Comparison of ENCODE assay signal across 20 cellular contexts in genomic region chr6:133608620-133609019, GRCh38.
"Had no signal": no experiment of that assay in that cellular context is flagged by ENCODE, and none has a peak within 500 bp of the region (broad histone marks: within the 10 kb centered on the region; RNA-seq: fewer than 3 reads in every experiment).

No MANE protein-coding gene starts in this region.

- H3K27ac ChIP-seq: coronary artery, left ventricle myocardium inferior, neural progenitor cell, prostate gland, stomach had no signal

- H3K27me3 Mint-ChIP-seq: activated CD4-positive, alpha-beta memory T cell treated with anti-CD3 and anti-CD28 coated beads for 36 hours; activated CD8-positive, alpha-beta memory T cell treated with anti-CD3 and anti-CD28 coated beads, Interleukin-2, amount 10 ng/mL, durations not matched to agents 7 days and 5 days had no signal

- H3K4me1 ChIP-seq: left ventricle myocardium inferior, prostate gland, stomach had no signal

- ATAC-seq: activated CD8-positive, alpha-beta memory T cell treated with anti-CD3 and anti-CD28 coated beads, Interleukin-2, amount 10 ng/mL, durations not matched to agents 7 days and 5 days; activated T-helper 17 cell treated with anti-CD3 and anti-CD28 coated beads, Interleukin-2, amount 50 U/mL, for 72 hours; right cardiac atrium; stimulated activated effector memory CD8-positive, alpha-beta T cell treated with anti-CD3 and anti-CD28 coated beads, Interleukin-12 subunit alpha, Interleukin-12 subunit beta, amount 100 ng/mL, for 72 hours had no signal

- H3K36me3 ChIP-seq: left ventricle myocardium inferior, neural progenitor cell, prostate gland, stomach had no signal

- H3K4me3 ChIP-seq: coronary artery, left ventricle myocardium inferior, neural progenitor cell, prostate gland, smooth muscle cell, stomach had no signal

- H3K9ac ChIP-seq: neural progenitor cell had no signal

- H3K27me3 ChIP-seq: neural progenitor cell, stomach had no signal

- DNase-seq: activated CD4-positive, alpha-beta memory T cell treated with anti-CD3 and anti-CD28 coated beads for 36 hours; activated CD8-positive, alpha-beta memory T cell treated with anti-CD3 and anti-CD28 coated beads, Interleukin-2, amount 10 ng/mL, durations not matched to agents 7 days and 5 days; activated naive CD4-positive, alpha-beta T cell; activated naive CD8-positive, alpha-beta T cell treated with anti-CD3 and anti-CD28 coated beads for 36 hours; amniotic stem cell; erythroblast; head of caudate nucleus; left ventricle myocardium inferior; mammary epithelial cell; right cardiac atrium; stimulated activated CD4-positive, alpha-beta T cell treated with anti-CD3 and anti-CD28 coated beads, Interleukin-4, amount 100 ng/mL, for 24 hours; stomach; trophoblast cell had no signal

- H3K36me3 Mint-ChIP-seq: activated CD4-positive, alpha-beta memory T cell treated with anti-CD3 and anti-CD28 coated beads for 36 hours; activated CD8-positive, alpha-beta memory T cell treated with anti-CD3 and anti-CD28 coated beads, Interleukin-2, amount 10 ng/mL, durations not matched to agents 7 days and 5 days; activated naive CD8-positive, alpha-beta T cell treated with anti-CD3 and anti-CD28 coated beads for 36 hours; brain; neural progenitor cell; stimulated activated effector memory CD8-positive, alpha-beta T cell treated with anti-CD3 and anti-CD28 coated beads, Interleukin-12 subunit alpha, Interleukin-12 subunit beta, amount 100 ng/mL, for 72 hours had no signal

- H3K27ac Mint-ChIP-seq: activated CD4-positive, alpha-beta memory T cell treated with anti-CD3 and anti-CD28 coated beads for 36 hours; activated CD8-positive, alpha-beta memory T cell treated with anti-CD3 and anti-CD28 coated beads, Interleukin-2, amount 10 ng/mL, durations not matched to agents 7 days and 5 days; activated naive CD8-positive, alpha-beta T cell treated with anti-CD3 and anti-CD28 coated beads for 36 hours; activated T-helper 17 cell treated with anti-CD3 and anti-CD28 coated beads, Interleukin-2, amount 50 U/mL, for 72 hours; brain; neural progenitor cell; stimulated activated effector memory CD8-positive, alpha-beta T cell treated with anti-CD3 and anti-CD28 coated beads, Interleukin-12 subunit alpha, Interleukin-12 subunit beta, amount 100 ng/mL, for 72 hours had no signal

- H3K4me3 Mint-ChIP-seq: activated CD4-positive, alpha-beta memory T cell treated with anti-CD3 and anti-CD28 coated beads for 36 hours; activated CD8-positive, alpha-beta memory T cell treated with anti-CD3 and anti-CD28 coated beads, Interleukin-2, amount 10 ng/mL, durations not matched to agents 7 days and 5 days; activated naive CD8-positive, alpha-beta T cell treated with anti-CD3 and anti-CD28 coated beads for 36 hours; activated T-helper 17 cell treated with anti-CD3 and anti-CD28 coated beads, Interleukin-2, amount 50 U/mL, for 72 hours; brain; neural progenitor cell; stimulated activated effector memory CD8-positive, alpha-beta T cell treated with anti-CD3 and anti-CD28 coated beads, Interleukin-12 subunit alpha, Interleukin-12 subunit beta, amount 100 ng/mL, for 72 hours had no signal

- H3K9me3 ChIP-seq: left ventricle myocardium inferior, prostate gland, stomach had no signal

- H3K4me2 ChIP-seq: neural progenitor cell, smooth muscle cell had no signal

- H3K9me3 Mint-ChIP-seq: activated CD4-positive, alpha-beta memory T cell treated with anti-CD3 and anti-CD28 coated beads for 36 hours; activated naive CD8-positive, alpha-beta T cell treated with anti-CD3 and anti-CD28 coated beads for 36 hours; activated T-helper 17 cell treated with anti-CD3 and anti-CD28 coated beads, Interleukin-2, amount 50 U/mL, for 72 hours; neural progenitor cell; stimulated activated effector memory CD8-positive, alpha-beta T cell treated with anti-CD3 and anti-CD28 coated beads, Interleukin-12 subunit alpha, Interleukin-12 subunit beta, amount 100 ng/mL, for 72 hours had no signal

- H3K4me1 Mint-ChIP-seq: activated CD8-positive, alpha-beta memory T cell treated with anti-CD3 and anti-CD28 coated beads, Interleukin-2, amount 10 ng/mL, durations not matched to agents 7 days and 5 days; activated naive CD8-positive, alpha-beta T cell treated with anti-CD3 and anti-CD28 coated beads for 36 hours; activated T-helper 17 cell treated with anti-CD3 and anti-CD28 coated beads, Interleukin-2, amount 50 U/mL, for 72 hours; brain; stimulated activated effector memory CD8-positive, alpha-beta T cell treated with anti-CD3 and anti-CD28 coated beads, Interleukin-12 subunit alpha, Interleukin-12 subunit beta, amount 100 ng/mL, for 72 hours had no signal

- H2AFZ ChIP-seq: neural progenitor cell had no signal
